In genomic region chr5:83551826-83552225, GRCh38 we compare ENCODE assay signal across 14 cellular contexts.
DNase-seq lines count a peak whose midpoint lies in the region; ATAC-seq, FAIRE-seq and TF ChIP-seq lines count a peak whose summit lies in the region.
"Had no signal": no experiment of that assay in that cellular context is flagged by ENCODE, and none has a peak within 500 bp of the region (broad histone marks: within the 10 kb centered on the region; RNA-seq: fewer than 3 reads in every experiment).

No MANE protein-coding gene starts in this region.

- peak overlapping the region; percentile 4 for H3K27ac Mint-ChIP-seq in nephron progenitor cell
- H3K27ac Mint-ChIP-seq: activated naive CD8-positive, alpha-beta T cell treated with anti-CD3 and anti-CD28 coated beads, Interleukin-2, amount 10 ng/mL, durations not matched to agents 7 days and 5 days; T-helper 1 cell treated with Interleukin-12 subunit alpha and Interleukin-12 subunit beta and Interleukin-4 antibody, amounts not matched to agents 30 μg/mL and 1 μg/mL, for 36 hours had no signal

- no peak overlapping the region for H3K4me3 ChIP-seq in foreskin fibroblast (ENCODE audit: low read depth in 1 of 2, low read length in 2 of 2)
- H3K4me3 ChIP-seq: gastrocnemius medialis, pancreas had no signal

- FAIRE-seq in GM12892 (lab: Jason Lieb, UNC), result no peak
- FAIRE-seq: pancreas had no signal

- no peaks in the 10 kb centered on the region for H3K4me1 Mint-ChIP-seq in nephron progenitor cell
- H3K4me1 Mint-ChIP-seq: activated naive CD8-positive, alpha-beta T cell treated with anti-CD3 and anti-CD28 coated beads, Interleukin-2, amount 10 ng/mL, durations not matched to agents 7 days and 5 days had no signal

- TF ChIP-seq CTCF in foreskin fibroblast (IDR thresholded peaks at IDR 0.05; ENCODE audit: low read depth, low read length) (no peak), nephron progenitor cell (IDR thresholded peaks at IDR 0.05) (no peak)

- no peak overlapping the region for H3K4me3 Mint-ChIP-seq in nephron progenitor cell
- H3K4me3 Mint-ChIP-seq: activated naive CD8-positive, alpha-beta T cell treated with anti-CD3 and anti-CD28 coated beads, Interleukin-2, amount 10 ng/mL, durations not matched to agents 7 days and 5 days; T-helper 1 cell treated with Interleukin-12 subunit alpha and Interleukin-12 subunit beta and Interleukin-4 antibody, amounts not matched to agents 30 μg/mL and 1 μg/mL, for 36 hours had no signal

- TF ChIP-seq POLR2A in GM12892 (IDR thresholded peaks at IDR 0.05; ENCODE audit: low read depth, low read length), result no peak

- H3K9me3 Mint-ChIP-seq in nephron progenitor cell, result no peaks in the 10 kb centered on the region
- H3K9me3 Mint-ChIP-seq: activated naive CD8-positive, alpha-beta T cell treated with anti-CD3 and anti-CD28 coated beads, Interleukin-2, amount 10 ng/mL, durations not matched to agents 7 days and 5 days; T-helper 1 cell treated with Interleukin-12 subunit alpha and Interleukin-12 subunit beta and Interleukin-4 antibody, amounts not matched to agents 30 μg/mL and 1 μg/mL, for 36 hours had no signal

- ATAC-seq in HG03108 (IDR thresholded peaks at IDR 0.05; ENCODE audit: unreplicated experiment), result no peak
- ATAC-seq in HG02840 (IDR thresholded peaks at IDR 0.05; ENCODE audit: low FRiP score, unreplicated experiment), result no peak

- H3K27me3 Mint-ChIP-seq in nephron progenitor cell (ENCODE audit: low read depth, poor library complexity), result no peaks in the 10 kb centered on the region

- H3K36me3 Mint-ChIP-seq in nephron progenitor cell (ENCODE audit: low read depth), result peaks cover 73% of the 10 kb centered on the region
- H3K36me3 Mint-ChIP-seq: activated naive CD8-positive, alpha-beta T cell treated with anti-CD3 and anti-CD28 coated beads, Interleukin-2, amount 10 ng/mL, durations not matched to agents 7 days and 5 days had no signal

- DNase-seq in ELR (ENCODE audit: low read depth) (peak; percentile 25), amniotic epithelial cell (ENCODE audit: low read depth) (peak; percentile 80), foreskin fibroblast (peak; percentile 40 to 49), nephron progenitor cell (no peak), GM12892 (ENCODE audit: insufficient read length) (no peak), NCI-H1436 treated with DMSO at 0.1 percent for 48 hours (lab: John Stamatoyannopoulos, UW) (no peak)
- DNase-seq: activated CD4-positive, alpha-beta T cell treated with anti-CD3 and anti-CD28 coated beads for 4 hours; activated naive CD8-positive, alpha-beta T cell treated with anti-CD3 and anti-CD28 coated beads, Interleukin-2, amount 10 ng/mL, durations not matched to agents 7 days and 5 days; gastrocnemius medialis; NCI-H82; pancreas had no signal

Comparison
In these comparisons a context has a peak if more than half of its experiments do, and no peak if none do; other contexts are left out.
1. DNase-seq: peak in ELR (single experiment), amniotic epithelial cell (single experiment) and foreskin fibroblast (2 of 2); none in nephron progenitor cell (single experiment), GM12892 (single experiment) and NCI-H1436 treated with DMSO at 0.1 percent for 48 hours (single experiment).